In the genomic region with DNA sequence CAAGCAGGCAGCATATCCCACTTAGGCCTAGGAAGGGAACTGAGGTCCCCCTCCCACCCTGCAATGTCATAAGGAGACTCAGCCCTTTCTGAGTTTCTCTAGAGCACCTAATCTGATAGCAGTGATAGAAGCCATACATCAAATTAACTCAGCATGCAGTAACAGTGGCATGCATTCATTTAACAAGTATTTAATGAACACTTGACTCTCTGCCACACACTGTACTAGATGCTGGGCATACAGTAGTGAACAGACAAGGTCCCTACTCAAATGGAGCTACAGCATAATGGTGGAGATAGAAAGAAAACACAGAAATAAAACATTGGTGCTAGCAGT, we compare ENCODE assay signal across 8 cellular contexts. TPM values are rescaled to one million over a fixed set of nuclear protein-coding genes. Genes with fewer than 3 reads are reported as not detected.
A peak's percentile ranks its signal among the peaks of the same experiment; 100 is the strongest.
DNase-seq lines count a peak whose midpoint lies in the region; ATAC-seq and TF ChIP-seq lines count a peak whose summit lies in the region.

No MANE protein-coding gene starts in this region.

- peak overlapping the region; percentile 97 for H3K27ac ChIP-seq in BLaER1

- no peaks in the 10 kb centered on the region for H3K9me3 Mint-ChIP-seq in HFFc6
- no peaks in the 10 kb centered on the region for H3K9me3 Mint-ChIP-seq in activated naive CD8-positive, alpha-beta T cell (ENCODE audit: low read depth)
- H3K9me3 Mint-ChIP-seq in naive B cell: no peaks in the 10 kb centered on the region

- H3K9ac ChIP-seq in BLaER1: peak overlapping the region; percentile 93

- H3K27me3 Mint-ChIP-seq in HFFc6 (ENCODE audit: insufficient read depth) (no peaks in the 10 kb centered on the region), naive B cell (no peaks in the 10 kb centered on the region)
- H3K27me3 Mint-ChIP-seq in activated naive CD8-positive, alpha-beta T cell: no peaks in the 10 kb centered on the region

- peaks cover 100% of the 10 kb centered on the region for H3K4me1 ChIP-seq in BLaER1

- no peak for TF ChIP-seq CTCF in HFFc6 (IDR thresholded peaks at IDR 0.05)

- H3K4me3 ChIP-seq in BLaER1: 0 out of 2 replicates have a peak overlapping the region, but pooled peaks have one; percentile 60

- H3K27ac Mint-ChIP-seq in HFFc6: peak overlapping the region; percentile 96
- peak overlapping the region; percentile 98 for H3K27ac Mint-ChIP-seq in activated naive CD8-positive, alpha-beta T cell
- H3K27ac Mint-ChIP-seq in naive B cell: peak overlapping the region; percentile 88 to 99 (median 98)

- H3K36me3 Mint-ChIP-seq in HFFc6 (ENCODE audit: low read depth): 0 out of 2 replicates have a peak, but pooled peaks cover 4% of the 10 kb centered on the region
- peaks cover 15% of the 10 kb centered on the region for H3K36me3 Mint-ChIP-seq in activated naive CD8-positive, alpha-beta T cell
- H3K36me3 Mint-ChIP-seq in naive B cell: peaks cover 0 to 6% of the 10 kb centered on the region in 2 donors

- H3K27me3 ChIP-seq in BLaER1: no peaks in the 10 kb centered on the region

- DNase-seq in HFFc6 (no peak), naive B cell (no peak), germinal center (ENCODE audit: low spot score) (no peak)
- no peak for DNase-seq in activated CD4-positive, CD25-positive, alpha-beta regulatory T cell (lab: John Stamatoyannopoulos, UW)

- H3K4me3 Mint-ChIP-seq in HFFc6: no peak overlapping the region; the same call in 1 of the 2 replicates
- peak overlapping the region; percentile 80 for H3K4me3 Mint-ChIP-seq in activated naive CD8-positive, alpha-beta T cell
- peak overlapping the region; percentile 53 to 84 (median 80) for H3K4me3 Mint-ChIP-seq in naive B cell

- H3K36me3 ChIP-seq in BLaER1: peaks cover 16% of the 10 kb centered on the region

- H3K4me2 ChIP-seq in BLaER1: peak overlapping the region; percentile 94

- ATAC-seq in naive B cell (ENCODE audit: low read depth in 2 of 2) (no peak), HG03025 (IDR thresholded peaks at IDR 0.05; ENCODE audit: low FRiP score, unreplicated experiment) (no peak), HG03432 (IDR thresholded peaks at IDR 0.05; ENCODE audit: unreplicated experiment) (no peak)

- H3K4me1 Mint-ChIP-seq in HFFc6 (ENCODE audit: low read depth) (peaks cover 81% of the 10 kb centered on the region), naive B cell (peaks cover 86 to 99% (median 99%) of the 10 kb centered on the region in 3 donors)
- H3K4me1 Mint-ChIP-seq in activated naive CD8-positive, alpha-beta T cell (ENCODE audit: low read depth): peaks cover 100% of the 10 kb centered on the region

- no peaks in the 10 kb centered on the region for H4K20me1 ChIP-seq in BLaER1

- H3K9me3 ChIP-seq in BLaER1: no peaks in the 10 kb centered on the region

RNA-seq across cellular contexts. Expression of gene SLC22A5, which starts 58.6 kb away (rescaled TPM):
- total RNA-seq in HFFc6 (2021; fragmentation: NEBNext Ultra II Directional; extraction: Animal tissue kit (Norgen Biotek cat#: 25700)): 1 to 10 TPM; 3.8 to 5.6 (median 4.9) TPM
- polyA plus RNA-seq in naive B cell (ENCODE audit: low read depth in 6 of 6): 1 to 10 TPM; 1.5 to 3.1 (median 1.9) TPM
